24 cellular contexts compared by ENCODE assay signal in the genomic region with DNA sequence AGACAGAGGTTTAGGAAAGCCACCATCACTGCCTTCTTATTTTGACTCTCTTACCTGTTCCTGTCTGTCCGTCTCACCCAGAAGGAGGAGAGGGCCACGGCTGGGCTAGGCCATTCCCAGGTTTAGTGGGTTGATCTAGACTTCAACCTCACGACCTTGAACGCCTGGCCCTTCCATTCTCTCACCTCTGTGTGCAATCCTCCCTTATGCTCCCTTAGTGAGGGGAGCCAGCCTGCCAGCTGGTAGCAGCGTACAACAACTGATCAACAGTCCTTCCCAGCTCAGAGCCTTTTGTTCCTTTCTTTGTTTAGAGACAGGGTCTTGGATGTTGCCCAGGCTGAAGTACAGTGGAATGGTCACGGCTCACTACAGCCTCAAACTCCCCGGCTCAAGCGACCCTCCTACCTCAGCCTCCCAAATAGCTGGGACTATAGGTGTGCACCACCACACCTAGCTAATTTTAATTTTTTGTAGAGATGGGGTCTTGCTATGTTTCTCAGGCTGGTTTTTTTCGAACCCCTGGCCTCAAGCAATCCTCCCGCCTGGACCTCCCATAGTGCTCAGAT.
"Had no signal": no experiment of that assay in that cellular context is flagged by ENCODE, and none has a peak within 500 bp of the region (broad histone marks: within the 10 kb centered on the region; RNA-seq: fewer than 3 reads in every experiment).

No MANE protein-coding gene starts in this region.

- H3K4me1 ChIP-seq: left lung, lower lobe of right lung, pancreas, psoas muscle, suprapubic skin, uterus had no signal

- H3K4me3 Mint-ChIP-seq: activated naive CD8-positive, alpha-beta T cell; type B pancreatic cell had no signal

- H3K27ac Mint-ChIP-seq: activated naive CD8-positive, alpha-beta T cell; type B pancreatic cell had no signal

- ATAC-seq: activated CD4-positive, CD25-positive, alpha-beta regulatory T cell treated with anti-CD3 and anti-CD28 coated beads, Interleukin-2, amount 50 U/mL, for 24 hours; esophagus mucosa; left lung; lower lobe of right lung; pancreas; psoas muscle had no signal

- H3K9me3 ChIP-seq: left lung, lower lobe of right lung, pancreas, psoas muscle, suprapubic skin, uterus had no signal

- DNase-seq: activated CD4-positive, alpha-beta T cell treated with anti-CD3 and anti-CD28 coated beads for 48 hours; activated CD4-positive, alpha-beta T cell treated with anti-CD3 and anti-CD28 coated beads, Interleukin-2, amount 50 U/mL, for 48 hours; activated CD8-positive, alpha-beta memory T cell treated with anti-CD3 and anti-CD28 coated beads for 24 hours; activated effector memory CD4-positive, alpha-beta T cell treated with Interleukin-2 at 50 U/mL for 16 hours; activated naive CD4-positive, alpha-beta T cell treated with Interleukin-2 at 50 U/mL for 16 hours; aorta; cortex of kidney; left lung; lower lobe of right lung; mesendoderm; nephron progenitor cell; pancreas; psoas muscle; spleen; stimulated activated naive CD4-positive, alpha-beta T cell; uterus had no signal

- H3K27me3 ChIP-seq: pancreas, suprapubic skin, uterus had no signal

- H3K36me3 ChIP-seq: left lung, lower lobe of right lung, pancreas, spleen, suprapubic skin, uterus had no signal

- H3K36me3 Mint-ChIP-seq: activated naive CD8-positive, alpha-beta T cell had no signal

- H3K4me3 ChIP-seq: left lung, lower lobe of right lung, pancreas, psoas muscle, spleen, suprapubic skin, uterus had no signal

- H3K27ac ChIP-seq: left lung, lower lobe of right lung, pancreas, psoas muscle, spleen, suprapubic skin, VCaP had no signal

- FAIRE-seq: islet of Langerhans, pancreas, TTC549 had no signal

- H3K9me3 Mint-ChIP-seq: type B pancreatic cell had no signal
